22 cellular contexts compared by ENCODE assay signal in genomic region chr13:27306364-27306763, GRCh38. TPM values are rescaled to one million over a fixed set of nuclear protein-coding genes. Genes with fewer than 3 reads are reported as not detected.
DNase-seq lines count a peak whose midpoint lies in the region; ATAC-seq and TF ChIP-seq lines count a peak whose summit lies in the region.
"Had no signal": no experiment of that assay in that cellular context is flagged by ENCODE, and none has a peak within 500 bp of the region (broad histone marks: within the 10 kb centered on the region; RNA-seq: fewer than 3 reads in every experiment).

No MANE protein-coding gene starts in this region.

- peak; percentile 33 for ATAC-seq in stimulated activated naive CD8-positive, alpha-beta T cell treated with anti-CD3 and anti-CD28 coated beads, Interleukin-15, amount 100 ng/mL, for 72 hours
- no peak for ATAC-seq in stimulated activated naive CD8-positive, alpha-beta T cell treated with anti-CD3 and anti-CD28 coated beads, Interleukin-15, Interleukin-2, amounts not matched to agents 100 U/mL and 50 U/mL, for 24 hours
- ATAC-seq in activated CD8-positive, alpha-beta T cell treated with anti-CD3 and anti-CD28 coated beads for 36 hours: peak; percentile 51
- ATAC-seq in naive thymus-derived CD8-positive, alpha-beta T cell: no peak
- ATAC-seq: HepG2 had no signal

- no peak overlapping the region for H3K4me3 ChIP-seq in right atrium auricular region
- H3K4me3 ChIP-seq: SJSA1 had no signal

- no peak overlapping the region for H3K27ac ChIP-seq in right atrium auricular region
- H3K27ac ChIP-seq: 22Rv1, SJSA1 had no signal

- peak overlapping the region in 1 of 2 donors; percentile 9 for H3K27ac Mint-ChIP-seq in stimulated activated naive CD8-positive, alpha-beta T cell treated with anti-CD3 and anti-CD28 coated beads, Interleukin-15, amount 100 ng/mL, for 72 hours
- peak overlapping the region; percentile 63 for H3K27ac Mint-ChIP-seq in activated CD8-positive, alpha-beta T cell treated with anti-CD3 and anti-CD28 coated beads for 36 hours
- H3K27ac Mint-ChIP-seq in naive thymus-derived CD8-positive, alpha-beta T cell: peak overlapping the region in 6 of 10 donors; percentile 0 to 86 (median 36)
- H3K27ac Mint-ChIP-seq: CD4-positive, CD25-positive, alpha-beta regulatory T cell had no signal

- POLR2A ChIA-PET in activated CD8-positive, alpha-beta T cell treated with anti-CD3 and anti-CD28 coated beads for 36 hours (lab: Charles Lee): no interaction called here
- POLR2A ChIA-PET in naive thymus-derived CD8-positive, alpha-beta T cell (lab: Charles Lee): no interaction called here

- H3K4me1 Mint-ChIP-seq in stimulated activated naive CD8-positive, alpha-beta T cell treated with anti-CD3 and anti-CD28 coated beads, Interleukin-15, amount 100 ng/mL, for 72 hours: peaks cover 31% of the 10 kb centered on the region
- H3K4me1 Mint-ChIP-seq in activated CD8-positive, alpha-beta T cell treated with anti-CD3 and anti-CD28 coated beads for 36 hours (ENCODE audit: low read depth): peaks cover 22% of the 10 kb centered on the region
- H3K4me1 Mint-ChIP-seq in naive thymus-derived CD8-positive, alpha-beta T cell: peaks cover 18 to 50% (median 37%) of the 10 kb centered on the region in 4 donors

- no peaks in the 10 kb centered on the region for H3K4me1 ChIP-seq in right atrium auricular region
- H3K4me1 ChIP-seq: BE2C had no signal

- no peaks in the 10 kb centered on the region for H3K27me3 ChIP-seq in right atrium auricular region
- H3K27me3 ChIP-seq: SJSA1 had no signal

- intact Hi-C loops in activated CD8-positive, alpha-beta T cell treated with anti-CD3 and anti-CD28 coated beads for 36 hours (cut with micrococcal nuclease): no loop called here

- H3K27me3 Mint-ChIP-seq in stimulated activated naive CD8-positive, alpha-beta T cell treated with anti-CD3 and anti-CD28 coated beads, Interleukin-15, amount 100 ng/mL, for 72 hours: no peaks in the 10 kb centered on the region
- H3K27me3 Mint-ChIP-seq in activated CD8-positive, alpha-beta T cell treated with anti-CD3 and anti-CD28 coated beads for 36 hours: no peaks in the 10 kb centered on the region
- H3K27me3 Mint-ChIP-seq in naive thymus-derived CD8-positive, alpha-beta T cell: no peaks in the 10 kb centered on the region

- H3K4me3 Mint-ChIP-seq in stimulated activated naive CD8-positive, alpha-beta T cell treated with anti-CD3 and anti-CD28 coated beads, Interleukin-15, amount 100 ng/mL, for 72 hours: no peak overlapping the region
- H3K4me3 Mint-ChIP-seq in activated CD8-positive, alpha-beta T cell treated with anti-CD3 and anti-CD28 coated beads for 36 hours: no peak overlapping the region
- H3K4me3 Mint-ChIP-seq in naive thymus-derived CD8-positive, alpha-beta T cell: peak overlapping the region in 5 of 10 donors; percentile 0 to 35 (median 5)
- H3K4me3 Mint-ChIP-seq: CD4-positive, CD25-positive, alpha-beta regulatory T cell had no signal

- H3K9me3 ChIP-seq in right atrium auricular region: no peaks in the 10 kb centered on the region
- H3K9me3 ChIP-seq: BE2C, SJSA1 had no signal

- no peak for TF ChIP-seq CTCF in activated CD8-positive, alpha-beta T cell treated with anti-CD3 and anti-CD28 coated beads for 36 hours (IDR thresholded peaks at IDR 0.05)
- no peak for TF ChIP-seq CTCF in right atrium auricular region (IDR thresholded peaks at IDR 0.05)

- H3K9me3 Mint-ChIP-seq in stimulated activated naive CD8-positive, alpha-beta T cell treated with anti-CD3 and anti-CD28 coated beads, Interleukin-15, amount 100 ng/mL, for 72 hours: no peaks in the 10 kb centered on the region
- H3K9me3 Mint-ChIP-seq in activated CD8-positive, alpha-beta T cell treated with anti-CD3 and anti-CD28 coated beads for 36 hours: peaks cover 6% of the 10 kb centered on the region
- H3K9me3 Mint-ChIP-seq in naive thymus-derived CD8-positive, alpha-beta T cell: no peaks in the 10 kb centered on the region

- H3K36me3 ChIP-seq in right atrium auricular region: no peaks in the 10 kb centered on the region
- H3K36me3 ChIP-seq: BE2C, SJSA1 had no signal

- H3K36me3 Mint-ChIP-seq in activated CD8-positive, alpha-beta T cell treated with anti-CD3 and anti-CD28 coated beads for 36 hours (ENCODE audit: low read depth): no peaks in the 10 kb centered on the region
- H3K36me3 Mint-ChIP-seq in naive thymus-derived CD8-positive, alpha-beta T cell: no peaks in the 10 kb centered on the region

- DNase-seq in NCI-H748 (lab: John Stamatoyannopoulos, UW; ENCODE audit: unreplicated experiment) (peak; percentile 30), NCI-H748 treated with DMSO at 0.1 percent for 48 hours (lab: John Stamatoyannopoulos, UW) (no peak), right atrium auricular region (ENCODE audit: low spot score) (no peak), UCSD-AML1 (lab: John Stamatoyannopoulos, UW; ENCODE audit: unreplicated experiment) (no peak)
- no peak for DNase-seq in stimulated activated naive CD8-positive, alpha-beta T cell treated with anti-CD3 and anti-CD28 coated beads, Interleukin-15, amount 100 ng/mL, for 72 hours
- no peak for DNase-seq in stimulated activated naive CD8-positive, alpha-beta T cell treated with anti-CD3 and anti-CD28 coated beads, Interleukin-15, Interleukin-2, amounts not matched to agents 100 U/mL and 50 U/mL, for 24 hours
- no peak for DNase-seq in activated CD8-positive, alpha-beta T cell treated with anti-CD3 and anti-CD28 coated beads for 36 hours
- DNase-seq in naive thymus-derived CD8-positive, alpha-beta T cell: no peak
- DNase-seq: BE2C; CD4-positive, CD25-positive, alpha-beta regulatory T cell; Kasumi-1; MV-4-11; NCI-H1105; NCI-H1436 treated with DMSO at 0.1 percent for 48 hours; NCI-H187 treated with DMSO at 0.1 percent for 48 hours; NCI-H446; NCI-H526 treated with DMSO at 0.1 percent for 48 hours; Right ventricle myocardium superior; RPMI8226 had no signal

- CTCF ChIA-PET in activated CD8-positive, alpha-beta T cell treated with anti-CD3 and anti-CD28 coated beads for 36 hours (lab: Charles Lee): interaction anchor here (1.5 kb wide), 1 partner anchor 33 kb away, joined by 4 read pairs; no protein-coding TSS in a partner anchor

RNA-seq across cellular contexts. Expression of gene RASL11A, which starts 35.7 kb away (rescaled TPM):
- total RNA-seq in activated CD8-positive, alpha-beta T cell treated with anti-CD3 and anti-CD28 coated beads for 36 hours: 1 to 10 TPM; 2.7 to 3.1 TPM
- total RNA-seq in naive thymus-derived CD8-positive, alpha-beta T cell: 1 to 10 TPM; 2.9 TPM
- polyA plus RNA-seq in naive thymus-derived CD8-positive, alpha-beta T cell: 1 to 10 TPM in 2 of 3 donors, under 1 TPM in 1; 0.20 to 3.3 (median 1.7) TPM
- 10 to 100 TPM in 1 of 2 donors, 1 to 10 TPM in 1; 9.3 to 16.3 TPM for total RNA-seq in right atrium auricular region

RNA-seq across cellular contexts. Expression of gene RPL21, which starts 55.0 kb away (rescaled TPM):
- 1,000 to 10,000 TPM; 1,401 to 1,445 TPM for total RNA-seq in activated CD8-positive, alpha-beta T cell treated with anti-CD3 and anti-CD28 coated beads for 36 hours
- 1,000 to 10,000 TPM; 2,102 to 2,162 TPM for total RNA-seq in naive thymus-derived CD8-positive, alpha-beta T cell
- polyA plus RNA-seq in naive thymus-derived CD8-positive, alpha-beta T cell: 1,000 to 10,000 TPM; 7,933 to 9,149 (median 9,080) TPM
- 100 to 1,000 TPM; 424 to 949 TPM for total RNA-seq in right atrium auricular region

Comparison
In these comparisons a context has a peak if more than half of its experiments do, and no peak if none do; other contexts are left out.
1. ATAC-seq: peak in stimulated activated naive CD8-positive, alpha-beta T cell treated with anti-CD3 and anti-CD28 coated beads, Interleukin-15, amount 100 ng/mL, for 72 hours (single experiment) and activated CD8-positive, alpha-beta T cell treated with anti-CD3 and anti-CD28 coated beads for 36 hours (single experiment); none in stimulated activated naive CD8-positive, alpha-beta T cell treated with anti-CD3 and anti-CD28 coated beads, Interleukin-15, Interleukin-2, amounts not matched to agents 100 U/mL and 50 U/mL, for 24 hours (single experiment) and naive thymus-derived CD8-positive, alpha-beta T cell (0 of 2).